In the genomic region with DNA sequence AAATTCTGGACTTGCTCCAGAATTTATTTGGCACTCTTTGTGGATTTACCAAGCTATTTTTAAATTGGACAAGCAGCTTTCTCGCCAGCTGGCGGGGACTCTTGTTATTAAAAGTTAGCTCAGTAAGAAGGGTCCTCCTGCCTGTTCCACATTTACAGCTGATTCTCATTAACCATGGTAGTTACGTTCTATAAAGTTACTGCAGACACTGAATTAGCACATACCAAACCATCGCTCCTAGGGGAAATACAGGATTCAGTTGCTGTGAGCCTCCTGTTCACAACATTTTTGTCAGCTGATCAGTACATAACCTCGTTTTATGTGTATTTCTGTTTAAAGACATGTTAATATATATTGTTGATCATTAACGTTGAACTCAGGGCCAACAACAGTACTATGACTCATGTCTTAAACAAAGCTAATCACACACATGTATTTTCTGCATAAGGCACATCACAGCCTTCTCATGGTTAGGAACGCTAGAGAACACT, we compare ENCODE assay signal across 13 cellular contexts. TPM values are rescaled to one million over a fixed set of nuclear protein-coding genes. Genes with fewer than 3 reads are reported as not detected.
DNase-seq lines count a peak whose midpoint lies in the region; ATAC-seq, FAIRE-seq and TF ChIP-seq lines count a peak whose summit lies in the region.
"Had no signal": no experiment of that assay in that cellular context is flagged by ENCODE, and none has a peak within 500 bp of the region (broad histone marks: within the 10 kb centered on the region; RNA-seq: fewer than 3 reads in every experiment).

No MANE protein-coding gene starts in this region.

- CTCF ChIA-PET in HEK293T (lab: Yijun Ruan, JAX) = no interaction called here

- FAIRE-seq in small intestine (lab: Jason Lieb, UNC) = no peak

- intact Hi-C loops in Right ventricle myocardium inferior (cut with DNase I) = loop anchor here (5.0 to 10.0 kb wide), 2 partner anchors 115 to 1032 kb away; a partner anchor contains a TSS

- no peaks in the 10 kb centered on the region for H3K9me3 ChIP-seq in SK-N-MC (ENCODE audit: low read depth, low read length)
- H3K9me3 ChIP-seq in small intestine (ENCODE audit: control insufficient read depth, low read depth) = no peaks in the 10 kb centered on the region

- no peak overlapping the region for H3K9ac ChIP-seq in SK-N-MC (ENCODE audit: insufficient read length)

- WGBS in small intestine, 3 donors = 46 to 58% (median 56%) methylated on average over 7 of the region's 7 CpGs

- H3K4me1 ChIP-seq in small intestine (ENCODE audit: control insufficient read depth in 2 of 2, insufficient read depth in 1 of 2, low read depth in 1 of 2, low read length in 1 of 2) = peaks cover 0 to 4% of the 10 kb centered on the region in 2 donors

- no peak overlapping the region for H3K27ac ChIP-seq in SK-N-MC
- H3K27ac ChIP-seq in small intestine (ENCODE audit: low read depth in 1 of 2, low read length in 1 of 2) = no peak overlapping the region
- H3K27ac ChIP-seq: cardiac muscle cell had no signal

- H3K4me3 ChIP-seq in SK-N-MC (peak overlapping the region; percentile 2; the same call in 1 of the 2 replicates), small intestine (ENCODE audit: low read depth in 1 of 2, low read length in 2 of 2) (no peak overlapping the region)
- H3K4me3 ChIP-seq: cardiac muscle cell, lung had no signal

- no peaks in the 10 kb centered on the region for H3K27me3 ChIP-seq in small intestine (ENCODE audit: control insufficient read depth in 2 of 2, insufficient read depth in 2 of 2, low read length in 2 of 2)
- H3K27me3 ChIP-seq: cardiac muscle cell had no signal

- DNase-seq in DMS79 treated with DMSO at 0.1 percent for 48 hours (lab: John Stamatoyannopoulos, UW) = peak; percentile 14
- no peak for DNase-seq in SK-N-MC (ENCODE audit: low read depth, low spot score)
- peak; percentile 77 for DNase-seq in Right ventricle myocardium inferior (ENCODE audit: missing footprints)
- DNase-seq in small intestine = peak; percentile 10
- no peak for DNase-seq in AML-193 (lab: John Stamatoyannopoulos, UW)
- DNase-seq in HEK293T (ENCODE audit: extremely low spot score) = no peak
- DNase-seq in activated gamma-delta T cell treated with Interleukin-2 at 50 U/mL for 16 hours = no peak
- DNase-seq: KBM-7, NCI-H226 had no signal

- 0 out of 2 replicates have a peak, but pooled peaks cover 3% of the 10 kb centered on the region for H3K36me3 ChIP-seq in SK-N-MC (ENCODE audit: insufficient read depth, low read length)
- peaks cover 0 to 3% of the 10 kb centered on the region in 2 donors for H3K36me3 ChIP-seq in small intestine (ENCODE audit: control insufficient read depth in 2 of 2, insufficient read depth in 2 of 2, low read length in 2 of 2)
- H3K36me3 ChIP-seq: cardiac muscle cell had no signal

- ATAC-seq in Right ventricle myocardium inferior (no peak), HG03095 (IDR thresholded peaks at IDR 0.05; ENCODE audit: unreplicated experiment) (no peak)
- ATAC-seq: activated CD4-positive, CD25-positive, alpha-beta regulatory T cell treated with anti-CD3 and anti-CD28 coated beads, Interleukin-2, amount 50 U/mL, for 24 hours had no signal

- POLR2A ChIA-PET in HEK293T (lab: Yijun Ruan, JAX) = interaction anchor here (1.4 kb wide), 1 partner anchor 356 kb away, joined by 3 read pairs; a partner anchor contains a TSS

TF ChIP-seq in HEK293T, 16 proteins besides CTCF, POLR2A, EP300 and RAD21:
- no peak for TF ChIP-seq SUZ12 (IDR thresholded peaks at IDR 0.05)
- TF ChIP-seq ELF4 (IDR thresholded peaks at IDR 0.05) = no peak
- no peak for TF ChIP-seq L3MBTL2 (conservative IDR thresholded peaks at IDR 0.05)
- TF ChIP-seq ARNT (IDR thresholded peaks at IDR 0.05) = no peak
- TF ChIP-seq CTBP1 (IDR thresholded peaks at IDR 0.05; ENCODE audit: borderline replicate concordance) = no peak
- no peak for TF ChIP-seq SP1 (IDR thresholded peaks at IDR 0.05)
- no peak for TF ChIP-seq FOXM1 (IDR thresholded peaks at IDR 0.05; ENCODE audit: borderline replicate concordance)
- TF ChIP-seq, protein P1, sequence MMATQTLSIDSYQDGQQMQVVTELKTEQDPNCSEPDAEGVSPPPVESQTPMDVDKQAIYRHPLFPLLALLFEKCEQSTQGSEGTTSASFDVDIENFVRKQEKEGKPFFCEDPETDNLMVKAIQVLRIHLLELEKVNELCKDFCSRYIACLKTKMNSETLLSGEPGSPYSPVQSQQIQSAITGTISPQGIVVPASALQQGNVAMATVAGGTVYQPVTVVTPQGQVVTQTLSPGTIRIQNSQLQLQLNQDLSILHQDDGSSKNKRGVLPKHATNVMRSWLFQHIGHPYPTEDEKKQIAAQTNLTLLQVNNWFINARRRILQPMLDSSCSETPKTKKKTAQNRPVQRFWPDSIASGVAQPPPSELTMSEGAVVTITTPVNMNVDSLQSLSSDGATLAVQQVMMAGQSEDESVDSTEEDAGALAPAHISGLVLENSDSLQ (IDR thresholded peaks at IDR 0.05) = no peak
- TF ChIP-seq BHLHE40 (IDR thresholded peaks at IDR 0.05; ENCODE audit: borderline replicate concordance) = no peak
- no peak for TF ChIP-seq TARDBP (IDR thresholded peaks at IDR 0.05)
- TF ChIP-seq FOXA1 (IDR thresholded peaks at IDR 0.05) = no peak
- TF ChIP-seq FOXK2 (IDR thresholded peaks at IDR 0.05) = no peak
- no peak for TF ChIP-seq NFRKB (IDR thresholded peaks at IDR 0.05)
- no peak for TF ChIP-seq HDGF (IDR thresholded peaks at IDR 0.05; ENCODE audit: borderline replicate concordance)
- TF ChIP-seq LEF1 (IDR thresholded peaks at IDR 0.05; ENCODE audit: borderline replicate concordance) = no peak
- no peak for TF ChIP-seq ZNF384 (IDR thresholded peaks at IDR 0.05)

RNA-seq across cellular contexts. Expression of a gene that starts 4.2 kb away (rescaled TPM):
- 129 TPM for total RNA-seq in Right ventricle myocardium inferior
- 10 to 100 TPM in 1 of 3 donors, 1 to 10 TPM in 2; 5.7 to 17.5 (median 9.2) TPM for polyA plus RNA-seq in small intestine

RNA-seq across cellular contexts. Expression of a gene that starts 12.1 kb away (rescaled TPM):
- 1.0 TPM for total RNA-seq in Right ventricle myocardium inferior
- polyA plus RNA-seq in small intestine = under 1 TPM in 2 of 3 donors, not detected in 1; 0.52 to 0.67 TPM
- polyA plus RNA-seq: cardiac muscle cell had no signal

RNA-seq across cellular contexts. Expression of a gene that starts 48.7 kb away (rescaled TPM):
- total RNA-seq in Right ventricle myocardium inferior = not detected
- polyA plus RNA-seq in small intestine = 1 to 10 TPM in 1 of 3 donors, under 1 TPM in 2; 0.01 to 1.1 (median 0.54) TPM
- total RNA-seq: cardiac muscle cell had no signal
- polyA plus RNA-seq: cardiac muscle cell, lung had no signal

Comparison
In these comparisons a context has a peak if more than half of its experiments do, and no peak if none do; other contexts are left out.
1. DNase-seq: peak in DMS79 treated with DMSO at 0.1 percent for 48 hours (single experiment), Right ventricle myocardium inferior (single experiment) and small intestine (single experiment); none in SK-N-MC (single experiment), AML-193 (0 of 2), HEK293T (single experiment) and activated gamma-delta T cell treated with Interleukin-2 at 50 U/mL for 16 hours (single experiment).